ENCODE assay signal across 26 cellular contexts in the genomic region with DNA sequence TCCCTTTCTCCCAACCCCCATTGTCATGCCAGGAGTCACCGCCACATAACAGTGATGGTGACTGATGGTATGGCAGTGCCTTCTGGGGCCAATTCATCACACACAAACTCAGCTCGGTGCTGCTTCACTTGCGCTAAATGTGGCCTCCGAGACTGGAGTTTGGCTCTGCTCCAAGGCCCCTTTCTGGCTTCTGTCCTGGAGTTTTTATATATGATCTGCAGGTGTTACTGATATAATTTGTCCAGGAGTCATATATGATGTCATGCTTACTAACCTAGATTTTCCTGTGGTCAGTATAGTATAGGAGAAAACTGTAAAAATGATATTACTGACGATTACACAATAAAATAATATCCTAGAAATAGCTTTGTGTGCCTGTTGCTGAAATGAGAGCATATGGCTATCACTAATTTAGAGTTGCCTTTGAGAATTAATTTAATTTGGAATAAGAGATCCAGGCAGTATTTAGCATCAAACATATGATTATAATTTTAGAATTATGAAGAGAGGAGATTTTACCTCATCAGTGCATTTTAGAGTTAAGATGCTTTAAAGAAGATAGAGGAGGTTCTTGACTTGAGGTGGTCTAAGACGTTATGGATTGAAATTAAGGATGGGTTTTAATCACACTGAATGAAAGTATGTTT.
A peak's percentile ranks its signal among the peaks of the same experiment; 100 is the strongest.
DNase-seq lines count a peak whose midpoint lies in the region; ATAC-seq lines count a peak whose summit lies in the region.
"Had no signal": no experiment of that assay in that cellular context is flagged by ENCODE, and none has a peak within 500 bp of the region (broad histone marks: within the 10 kb centered on the region; RNA-seq: fewer than 3 reads in every experiment).

No MANE protein-coding gene starts in this region.

- H3K27me3 Mint-ChIP-seq in activated naive CD8-positive, alpha-beta T cell treated with anti-CD3 and anti-CD28 coated beads, Interleukin-2, amount 50 U/mL, for 24 hours = no peaks in the 10 kb centered on the region
- H3K27me3 Mint-ChIP-seq: stimulated activated memory B cell treated with anti-CD40 and anti-IgM and Interleukin-4, amounts not matched to agents 10 μg/mL and 1 μg/mL and 100 μg/mL, for 72 hours had no signal

- H3K9me3 Mint-ChIP-seq in activated naive CD8-positive, alpha-beta T cell treated with anti-CD3 and anti-CD28 coated beads, Interleukin-2, amount 50 U/mL, for 24 hours = peaks cover 10% of the 10 kb centered on the region
- H3K9me3 Mint-ChIP-seq: stimulated activated memory B cell treated with anti-CD40 and anti-IgM and Interleukin-4, amounts not matched to agents 10 μg/mL and 1 μg/mL and 100 μg/mL, for 72 hours had no signal

- peak; percentile 8 for DNase-seq in NCI-H510A treated with DMSO at 0.1 percent for 48 hours (lab: John Stamatoyannopoulos, UW)
- DNase-seq in NCI-H510A (lab: John Stamatoyannopoulos, UW) = no peak
- peak; percentile 77 for DNase-seq in NCI-H1105 treated with DMSO at 0.1 percent for 48 hours (lab: John Stamatoyannopoulos, UW)
- DNase-seq in SHP77 (lab: John Stamatoyannopoulos, UW) = peak; percentile 38 to 55
- DNase-seq in skeletal muscle cell (ENCODE audit: low read depth) = peak; percentile 20
- no peak for DNase-seq in HUDEP-2 (lab: John Stamatoyannopoulos, UW; ENCODE audit: unreplicated experiment in 76 of 76)
- no peak for DNase-seq in activated naive CD8-positive, alpha-beta T cell treated with anti-CD3 and anti-CD28 coated beads, Interleukin-2, amount 50 U/mL, for 24 hours
- DNase-seq: activated CD8-positive, alpha-beta memory T cell treated with anti-CD3 and anti-CD28 coated beads, Interleukin-2, amount 50 U/mL, for 4 hours; activated naive CD4-positive, alpha-beta T cell treated with anti-CD3 and anti-CD28 coated beads, Interleukin-2, amount 50 U/mL, for 16 hours; Caco-2; central memory CD4-positive, alpha-beta T cell; HCEC 1CT; Karpas-422; MV-4-11; naive thymus-derived CD4-positive, alpha-beta T cell; NCI-H226; occipital lobe; RPMI8226; T-helper 9 cell; upper lobe of right lung had no signal

- H3K4me3 ChIP-seq in skeletal muscle cell (ENCODE audit: low read depth, low read length) = no peak overlapping the region
- H3K4me3 ChIP-seq: ascending aorta, BLaER1, smooth muscle cell, upper lobe of right lung had no signal

- peaks cover 2% of the 10 kb centered on the region for H3K36me3 Mint-ChIP-seq in activated naive CD8-positive, alpha-beta T cell treated with anti-CD3 and anti-CD28 coated beads, Interleukin-2, amount 50 U/mL, for 24 hours (ENCODE audit: low read depth)
- H3K36me3 Mint-ChIP-seq: stimulated activated memory B cell treated with anti-CD40 and anti-IgM and Interleukin-4, amounts not matched to agents 10 μg/mL and 1 μg/mL and 100 μg/mL, for 72 hours had no signal

- no peak overlapping the region for H3K4me3 Mint-ChIP-seq in activated naive CD8-positive, alpha-beta T cell treated with anti-CD3 and anti-CD28 coated beads, Interleukin-2, amount 50 U/mL, for 24 hours
- H3K4me3 Mint-ChIP-seq: mesothelial cell of epicardium; naive thymus-derived CD4-positive, alpha-beta T cell; stimulated activated memory B cell treated with anti-CD40 and anti-IgM and Interleukin-4, amounts not matched to agents 10 μg/mL and 1 μg/mL and 100 μg/mL, for 72 hours had no signal

- peaks cover 2% of the 10 kb centered on the region for H3K4me1 Mint-ChIP-seq in activated naive CD8-positive, alpha-beta T cell treated with anti-CD3 and anti-CD28 coated beads, Interleukin-2, amount 50 U/mL, for 24 hours

- no peak for ATAC-seq in activated naive CD8-positive, alpha-beta T cell treated with anti-CD3 and anti-CD28 coated beads, Interleukin-2, amount 50 U/mL, for 24 hours
- no peak for ATAC-seq in GM19452 (IDR thresholded peaks at IDR 0.05; ENCODE audit: unreplicated experiment)
- ATAC-seq: naive thymus-derived CD4-positive, alpha-beta T cell; stimulated activated memory B cell treated with anti-CD40 and anti-IgM and Interleukin-4, amounts not matched to agents 10 μg/mL and 1 μg/mL and 100 μg/mL, for 72 hours; upper lobe of right lung had no signal

- H3K27ac Mint-ChIP-seq in activated naive CD8-positive, alpha-beta T cell treated with anti-CD3 and anti-CD28 coated beads, Interleukin-2, amount 50 U/mL, for 24 hours = no peak overlapping the region
- H3K27ac Mint-ChIP-seq: mesothelial cell of epicardium; naive thymus-derived CD4-positive, alpha-beta T cell; stimulated activated memory B cell treated with anti-CD40 and anti-IgM and Interleukin-4, amounts not matched to agents 10 μg/mL and 1 μg/mL and 100 μg/mL, for 72 hours had no signal

Comparison
In these comparisons a context has a peak if more than half of its experiments do, and no peak if none do; other contexts are left out.
1. DNase-seq: peak in NCI-H510A treated with DMSO at 0.1 percent for 48 hours (single experiment), NCI-H1105 treated with DMSO at 0.1 percent for 48 hours (single experiment), SHP77 (2 of 2) and skeletal muscle cell (single experiment); none in NCI-H510A (single experiment), HUDEP-2 (0 of 76) and activated naive CD8-positive, alpha-beta T cell treated with anti-CD3 and anti-CD28 coated beads, Interleukin-2, amount 50 U/mL, for 24 hours (single experiment).